Comparison of ENCODE assay signal across 23 cellular contexts in the genomic region with DNA sequence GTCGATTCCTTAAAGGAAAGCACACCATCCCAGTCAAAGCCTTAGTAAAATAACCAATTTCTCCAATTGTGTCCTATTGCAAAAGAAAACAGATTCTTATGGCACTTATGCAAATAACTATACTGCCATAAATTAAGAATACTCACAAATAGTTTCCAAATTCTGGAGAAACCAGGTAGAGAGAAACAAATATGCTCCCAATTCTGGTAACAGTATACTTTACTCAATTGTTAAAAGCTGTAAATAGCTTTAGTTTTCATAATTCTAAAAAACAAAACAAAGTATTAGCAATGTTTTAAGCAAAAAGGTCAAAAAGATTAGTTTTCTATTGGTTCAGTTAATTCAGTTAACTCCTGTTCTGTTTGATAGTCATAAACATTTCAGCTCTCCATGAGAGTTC.
"Had no signal": no experiment of that assay in that cellular context is flagged by ENCODE, and none has a peak within 500 bp of the region (broad histone marks: within the 10 kb centered on the region; RNA-seq: fewer than 3 reads in every experiment).

No MANE protein-coding gene starts in this region.

- DNase-seq: activated B cell treated with CpG ODN at 0.5 μM for 24 hours; activated CD4-positive, alpha-beta T cell treated with anti-CD3 and anti-CD28 coated beads for 1 hour; activated CD4-positive, alpha-beta T cell treated with anti-CD3 and anti-CD28 coated beads, Interleukin-2, amount 10 ng/mL, durations not matched to agents 24 days and 14 days; activated CD4-positive, alpha-beta T cell treated with anti-CD3 and anti-CD28 coated beads, Interleukin-2, amount 50 U/mL, for 48 hours; activated CD8-positive, alpha-beta memory T cell treated with anti-CD3 and anti-CD28 coated beads, Interleukin-2, amount 10 ng/mL, durations not matched to agents 7 days and 5 days; activated effector memory CD4-positive, alpha-beta T cell treated with Interleukin-2 at 50 U/mL for 16 hours; activated naive CD4-positive, alpha-beta T cell; activated T-cell treated with anti-CD3 and anti-CD28 coated beads, Interleukin-2, amount 50 U/mL, for 24 hours; amniotic stem cell; NCI-H1048; NCI-H146; NCI-H187 treated with DMSO at 0.1 percent for 48 hours; NCI-H2081 treated with DMSO at 0.1 percent for 48 hours; NCI-H2171 treated with DMSO at 0.1 percent for 48 hours; NCI-H226; NCI-H69; T-cell; T-helper 2 cell had no signal

- H3K27ac ChIP-seq: ascending aorta, cardiac muscle cell, KMS-11, SK-N-MC had no signal

- ATAC-seq: activated CD8-positive, alpha-beta memory T cell treated with anti-CD3 and anti-CD28 coated beads, Interleukin-2, amount 10 ng/mL, durations not matched to agents 7 days and 5 days; Right ventricle myocardium inferior; T-cell had no signal

- H3K36me3 ChIP-seq: ascending aorta, cardiac muscle cell had no signal

- H3K9ac ChIP-seq: KMS-11 had no signal

- H3K4me3 ChIP-seq: ascending aorta, cardiac muscle cell, SK-N-MC had no signal

- H3K4me2 ChIP-seq: KMS-11 had no signal

- H3K4me1 ChIP-seq: ascending aorta had no signal

- H3K27me3 ChIP-seq: ascending aorta, cardiac muscle cell had no signal

- H3K9me3 ChIP-seq: ascending aorta had no signal
